9 cellular contexts compared by ENCODE assay signal in the genomic region with DNA sequence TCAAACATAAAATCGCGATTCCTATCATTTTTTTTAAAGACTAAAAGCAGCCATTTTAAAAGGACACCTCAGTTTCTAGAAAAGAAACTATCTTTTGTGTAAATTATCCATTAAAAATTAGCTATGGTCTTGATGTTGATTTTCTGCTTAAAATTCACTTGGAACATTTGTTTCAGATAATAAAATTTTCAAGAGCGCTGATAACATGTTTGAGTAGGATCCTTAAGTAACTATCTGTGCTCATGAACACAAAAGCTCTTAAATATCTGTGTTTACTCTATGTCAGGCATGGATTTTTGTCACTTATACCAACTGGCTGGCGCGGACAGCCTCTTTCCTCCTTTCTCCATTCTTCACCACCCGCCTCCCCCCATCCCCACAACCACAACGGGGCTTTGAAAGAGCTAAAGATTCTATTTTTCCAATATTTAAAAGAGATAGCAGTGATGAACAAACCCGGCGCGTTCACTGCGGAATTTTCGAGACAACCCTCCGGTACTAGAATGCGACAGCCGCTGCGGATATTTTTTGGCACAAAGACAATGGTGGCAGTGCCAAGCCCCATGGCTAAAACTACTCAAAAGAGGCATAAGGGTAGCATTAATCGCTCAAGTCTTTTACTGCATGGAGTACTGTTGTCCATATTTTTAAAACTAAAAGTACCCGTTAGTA.
DNase-seq lines count a peak whose midpoint lies in the region; ATAC-seq and TF ChIP-seq lines count a peak whose summit lies in the region.
"Had no signal": no experiment of that assay in that cellular context is flagged by ENCODE, and none has a peak within 500 bp of the region (broad histone marks: within the 10 kb centered on the region; RNA-seq: fewer than 3 reads in every experiment).

No MANE protein-coding gene starts in this region.

- H3K9me3 ChIP-seq in right atrium auricular region = no peaks in the 10 kb centered on the region
- no peaks in the 10 kb centered on the region for H3K9me3 ChIP-seq in uterus

- DNase-seq in right atrium auricular region (ENCODE audit: low spot score) (no peak), cardiac septum (ENCODE audit: low spot score) (no peak), SHP77 treated with DMSO at 0.1 percent for 48 hours (lab: John Stamatoyannopoulos, UW) (peak; percentile 45), uterus (no peak), GOT3 (lab: John Stamatoyannopoulos, UW) (no peak), left colon (no peak)
- DNase-seq: activated gamma-delta T cell treated with Interleukin-2 at 50 U/mL for 16 hours had no signal

- H3K36me3 ChIP-seq in right atrium auricular region (no peaks in the 10 kb centered on the region), uterus (no peaks in the 10 kb centered on the region)

- H3K27me3 ChIP-seq in right atrium auricular region = no peaks in the 10 kb centered on the region
- H3K27me3 ChIP-seq in layer of hippocampus (ENCODE audit: control insufficient read depth, insufficient read depth, low read length) = no peaks in the 10 kb centered on the region
- peaks cover 0 to 3% of the 10 kb centered on the region in 2 donors for H3K27me3 ChIP-seq in uterus

- intact Hi-C loops in cardiac septum (cut with DNase I) = no loop called here
- intact Hi-C loops in uterus (cut with DNase I; ENCODE audit: low total_unique reads) = loop anchor here (10.0 kb wide), 1 partner anchor 82 kb away; no protein-coding TSS in a partner anchor
- intact Hi-C loops in left colon (cut with DNase I, micrococcal nuclease) = loop anchor here in 1 of 2 donors (10.0 kb wide), 1 partner anchor 162 kb away; no protein-coding TSS in a partner anchor

- TF ChIP-seq POLR2A in uterus (IDR thresholded peaks at IDR 0.05) = no peak

- H3K4me1 ChIP-seq in right atrium auricular region (peaks cover 0 to 16% of the 10 kb centered on the region in 2 donors), uterus (no peaks in the 10 kb centered on the region)

- TF ChIP-seq CTCF in right atrium auricular region (IDR thresholded peaks at IDR 0.05) = no peak
- TF ChIP-seq CTCF in uterus (IDR thresholded peaks at IDR 0.05) = no peak

- peak overlapping the region; percentile 54 to 59 for H3K27ac ChIP-seq in right atrium auricular region
- H3K27ac ChIP-seq in layer of hippocampus (ENCODE audit: low read depth, low read length) = peak overlapping the region; percentile 94
- peak overlapping the region; percentile 74 to 75 for H3K27ac ChIP-seq in uterus

- peak overlapping the region in 1 of 2 donors; percentile 10 for H3K4me3 ChIP-seq in right atrium auricular region
- no peak overlapping the region for H3K4me3 ChIP-seq in uterus

- ATAC-seq in GM19397 (IDR thresholded peaks at IDR 0.05; ENCODE audit: unreplicated experiment) = no peak
- ATAC-seq in left colon = no peak
